8 cellular contexts compared by ENCODE assay signal in the genomic region with DNA sequence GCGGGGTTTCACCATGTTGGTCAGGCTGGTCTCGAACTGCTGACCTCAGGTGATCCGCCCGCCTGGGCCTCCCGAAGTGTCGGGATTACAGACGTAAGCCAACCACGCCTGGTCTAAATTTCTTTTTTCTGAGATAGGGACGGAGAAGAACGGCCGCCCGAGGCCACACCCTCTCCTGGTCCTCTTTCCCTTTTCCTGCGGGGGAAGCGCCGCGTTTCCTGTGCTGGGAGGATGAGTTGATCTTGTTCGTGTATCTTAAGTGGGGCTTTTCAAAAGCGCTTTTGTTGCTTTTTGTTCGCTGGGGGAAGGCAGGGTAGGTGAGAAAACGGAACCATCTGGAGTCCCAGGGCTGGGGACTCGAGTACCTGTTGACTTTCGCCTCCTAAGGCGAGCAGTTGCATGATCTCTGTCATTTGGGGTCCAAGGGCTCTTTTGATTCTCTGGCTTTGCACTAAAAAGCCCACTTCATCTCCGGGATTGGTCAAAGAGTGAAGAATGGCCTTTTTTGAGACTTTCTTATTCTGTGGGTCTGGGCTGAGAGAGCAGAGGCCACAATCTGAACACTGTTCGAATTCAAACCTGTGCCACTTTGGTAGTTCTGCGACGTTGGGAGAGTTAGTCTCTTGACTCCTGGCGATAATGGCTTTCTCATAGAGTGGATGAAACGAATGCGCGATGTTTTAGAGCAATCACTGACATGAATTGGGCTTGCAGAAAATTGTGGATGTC. TPM values are rescaled to one million over a fixed set of nuclear protein-coding genes. Genes with fewer than 3 reads are reported as not detected.
A peak's percentile ranks its signal among the peaks of the same experiment; 100 is the strongest.
DNase-seq lines count a peak whose midpoint lies in the region; ATAC-seq and TF ChIP-seq lines count a peak whose summit lies in the region.

No MANE protein-coding gene starts in this region.

- H3K4me2 ChIP-seq in SU-DHL-6 (ENCODE audit: low read depth, low read length, poor library complexity, severe bottlenecking): peak overlapping the region; percentile 82

- H3K9ac ChIP-seq in SU-DHL-6 (ENCODE audit: low read length): peak overlapping the region; percentile 93

- intact Hi-C loops in dorsolateral prefrontal cortex (cut with DNase I): loop anchor here (2.0 to 10.0 kb wide), 9 partner anchors 38 to 274 kb away; partner anchors contain the start of genes ARMC5 (in 1 of the 2), COX6A2 (in 1 of the 2), HSD3B7 (in 1 of the 2) and SETD1A (in 1 of the 2)

- peaks cover 15% of the 10 kb centered on the region for H3K4me1 ChIP-seq in mesodermal cell (ENCODE audit: control insufficient read depth, insufficient read depth, low read length, poor library complexity, severe bottlenecking)
- H3K4me1 ChIP-seq in upper lobe of left lung: peaks cover 44 to 67% (median 47%) of the 10 kb centered on the region in 4 donors

- no peaks in the 10 kb centered on the region for H3K27me3 ChIP-seq in SU-DHL-6 (ENCODE audit: low read length)
- no peaks in the 10 kb centered on the region for H3K27me3 ChIP-seq in dorsolateral prefrontal cortex
- H3K27me3 ChIP-seq in upper lobe of left lung: no peaks in the 10 kb centered on the region

- H3K36me3 ChIP-seq in SU-DHL-6 (ENCODE audit: low read length) (peaks cover 50% of the 10 kb centered on the region), mesodermal cell (ENCODE audit: control insufficient read depth, insufficient read depth, low read length) (peaks cover 53% of the 10 kb centered on the region), upper lobe of left lung (peaks cover 25 to 42% (median 32%) of the 10 kb centered on the region in 4 donors)

- TF ChIP-seq CTCF in SU-DHL-6 (IDR thresholded peaks at IDR 0.05; ENCODE audit: insufficient read depth, low read length, poor library complexity, severe bottlenecking) (no peak), dorsolateral prefrontal cortex (IDR thresholded peaks at IDR 0.05 in 54 of 56, conservative IDR thresholded peaks at IDR 0.05 in 2 of 56; ENCODE audit: low read depth in 1 of 56, partially characterized antibody in 56 of 56) (no peak), upper lobe of left lung (IDR thresholded peaks at IDR 0.05) (no peak)

- H3F3A ChIP-seq in SU-DHL-6 (ENCODE audit: insufficient read depth): peaks cover 8% of the 10 kb centered on the region; the same call in 1 of the 2 replicates

- peak in 1 of 2 donors; percentile 18 for ATAC-seq in upper lobe of left lung (ENCODE audit: low FRiP score in 2 of 2)

- H3K27ac ChIP-seq in SU-DHL-6 (ENCODE audit: low read depth, low read length) (peak overlapping the region; percentile 89), dorsolateral prefrontal cortex (peak overlapping the region in 49 of 59 donors; percentile 15 to 100 (median 98)), mesodermal cell (ENCODE audit: low read depth, low read length, severe bottlenecking) (peak overlapping the region; percentile 99), upper lobe of left lung (peak overlapping the region; percentile 96 to 98 (median 98))

- TF ChIP-seq EP300 in upper lobe of left lung (IDR thresholded peaks at IDR 0.05): no peak

- TF ChIP-seq POLR2A in upper lobe of left lung (IDR thresholded peaks at IDR 0.05): no peak

- H4K20me1 ChIP-seq in SU-DHL-6 (ENCODE audit: low read depth, low read length): peaks cover 44% of the 10 kb centered on the region

- peaks cover 65% of the 10 kb centered on the region for H3K79me2 ChIP-seq in SU-DHL-6 (ENCODE audit: insufficient read depth, low read length)

- H3K9me3 ChIP-seq in SU-DHL-6 (ENCODE audit: insufficient read depth, low read length) (no peaks in the 10 kb centered on the region), mesodermal cell (ENCODE audit: control insufficient read depth, low read length) (no peaks in the 10 kb centered on the region), upper lobe of left lung (no peaks in the 10 kb centered on the region)

- 3% methylated on average over 22 of the region's 31 CpGs for WGBS in mesodermal cell (ENCODE audit: insufficient coverage in 2 of 2), 2 experiments
- 3 to 4% methylated on average over 27 to 31 of the region's 31 CpGs for WGBS in upper lobe of left lung, 2 donors

- H3K9me2 ChIP-seq in SU-DHL-6 (replicated peaks; ENCODE audit: insufficient read depth, low read length): no peaks in the 10 kb centered on the region

- no peak overlapping the region for H2AFZ ChIP-seq in SU-DHL-6 (ENCODE audit: low read depth, low read length, severe bottlenecking)

- DNase-seq in NCI-H82 (lab: John Stamatoyannopoulos, UW) (peak; percentile 45), NCI-H82 treated with DMSO at 0.1 percent for 48 hours (lab: John Stamatoyannopoulos, UW; ENCODE audit: unreplicated experiment) (no peak), dorsolateral prefrontal cortex (peak in 2 of 10 donors; percentile 12 to 46), upper lobe of left lung (peak in 1 of 2 donors; percentile 52), DMS153 (lab: John Stamatoyannopoulos, UW) (no peak), mesenteric fat pad (ENCODE audit: low spot score) (no peak)

- H3K4me3 ChIP-seq in SU-DHL-6 (ENCODE audit: insufficient read depth, low read length, poor library complexity, severe bottlenecking) (peak overlapping the region; percentile 97), dorsolateral prefrontal cortex (peak overlapping the region; percentile 67 to 100 (median 89)), mesodermal cell (ENCODE audit: extremely low read depth, insufficient read depth, low read length, poor library complexity, severe bottlenecking) (peak overlapping the region; percentile 89), upper lobe of left lung (peak overlapping the region; percentile 71 to 94 (median 82))

RNA-seq across cellular contexts. Expression of gene FUS, which starts 1.3 kb away (rescaled TPM):
- total RNA-seq in dorsolateral prefrontal cortex (100 to 1,000 TPM; 158 to 315 (median 238) TPM), upper lobe of left lung (100 to 1,000 TPM in 3 of 6 donors, 10 to 100 TPM in 3; 65.7 to 258 (median 145) TPM), mesenteric fat pad (224 TPM)
- 270 TPM for polyA plus RNA-seq in mesodermal cell (2013, experiment 1 of 2)
- polyA plus RNA-seq in mesodermal cell (2013, experiment 2 of 2): 250 TPM

RNA-seq across cellular contexts. Expression of gene PYCARD, which starts 21.3 kb away (rescaled TPM):
- total RNA-seq in dorsolateral prefrontal cortex: 10 to 100 TPM in 6 of 120 experiments, 1 to 10 TPM in 114; 1.0 to 16.3 (median 4.4) TPM
- 4.3 TPM for polyA plus RNA-seq in mesodermal cell (2013, experiment 1 of 2)
- polyA plus RNA-seq in mesodermal cell (2013, experiment 2 of 2): 3.2 TPM
- 100 to 1,000 TPM in 1 of 6 donors, 10 to 100 TPM in 5; 44.0 to 103 (median 83.7) TPM for total RNA-seq in upper lobe of left lung
- total RNA-seq in mesenteric fat pad: 22.4 TPM

RNA-seq across cellular contexts. Expression of gene PRSS36, which starts 31.4 kb away (rescaled TPM):
- total RNA-seq in dorsolateral prefrontal cortex: 1 to 10 TPM in 105 of 120 experiments, under 1 TPM in 15; 0.39 to 6.2 (median 2.1) TPM
- 0.55 TPM for polyA plus RNA-seq in mesodermal cell (2013, experiment 1 of 2)
- 0.61 TPM for polyA plus RNA-seq in mesodermal cell (2013, experiment 2 of 2)
- 10 to 100 TPM in 2 of 6 donors, 1 to 10 TPM in 4; 1.4 to 61.8 (median 5.6) TPM for total RNA-seq in upper lobe of left lung
- total RNA-seq in mesenteric fat pad: 9.8 TPM

RNA-seq across cellular contexts. Expression of gene TRIM72, which starts 32.7 kb away (rescaled TPM):
- total RNA-seq in dorsolateral prefrontal cortex (1 to 10 TPM in 23 of 120 experiments, under 1 TPM in 97; 0.10 to 1.9 (median 0.66) TPM), upper lobe of left lung (under 1 TPM in 1 of 6 donors, not detected in 5; 0.27 TPM), mesenteric fat pad (0.03 TPM)
- not detected for polyA plus RNA-seq in mesodermal cell (2013, experiment 1 of 2)
- not detected for polyA plus RNA-seq in mesodermal cell (2013, experiment 2 of 2)

RNA-seq across cellular contexts. Expression of gene PYDC1, which starts 35.7 kb away (rescaled TPM):
- total RNA-seq in dorsolateral prefrontal cortex (10 to 100 TPM in 19 of 120 experiments, 1 to 10 TPM in 96, under 1 TPM in 1, not detected in 4; 0.74 to 19.8 (median 5.1) TPM), upper lobe of left lung (not detected), mesenteric fat pad (not detected)
- not detected for polyA plus RNA-seq in mesodermal cell (2013, experiment 1 of 2)
- not detected for polyA plus RNA-seq in mesodermal cell (2013, experiment 2 of 2)
